13 cellular contexts compared by ENCODE assay signal in genomic region chr1:184684285-184685077, GRCh38.
DNase-seq lines count a peak whose midpoint lies in the region; ATAC-seq and TF ChIP-seq lines count a peak whose summit lies in the region.
"Had no signal": no experiment of that assay in that cellular context is flagged by ENCODE, and none has a peak within 500 bp of the region (broad histone marks: within the 10 kb centered on the region; RNA-seq: fewer than 3 reads in every experiment).

No MANE protein-coding gene starts in this region.

- no peaks in the 10 kb centered on the region for H3K27me3 ChIP-seq in Karpas-422 (ENCODE audit: low read length)
- H3K27me3 ChIP-seq in body of pancreas: no peaks in the 10 kb centered on the region
- no peaks in the 10 kb centered on the region for H3K27me3 ChIP-seq in ascending aorta
- H3K27me3 ChIP-seq: sigmoid colon had no signal

- H3K4me1 ChIP-seq in Karpas-422 (ENCODE audit: low read length): peaks cover 10% of the 10 kb centered on the region
- H3K4me1 ChIP-seq in body of pancreas: no peaks in the 10 kb centered on the region
- peaks cover 0 to 4% of the 10 kb centered on the region in 2 donors for H3K4me1 ChIP-seq in ascending aorta
- H3K4me1 ChIP-seq: sigmoid colon had no signal

- peak overlapping the region; percentile 40 for H3K4me2 ChIP-seq in Karpas-422 (ENCODE audit: low read depth, low read length, poor library complexity, severe bottlenecking)

- H3K4me3 ChIP-seq in Karpas-422 (ENCODE audit: low read length) (no peak overlapping the region), body of pancreas (no peak overlapping the region), ascending aorta (no peak overlapping the region)
- H3K4me3 ChIP-seq: sigmoid colon had no signal

- no peaks in the 10 kb centered on the region for H3K36me3 ChIP-seq in Karpas-422 (ENCODE audit: insufficient read depth, low read length)
- no peaks in the 10 kb centered on the region for H3K36me3 ChIP-seq in body of pancreas (replicated peaks in 1 of 2; ENCODE audit: insufficient read depth in 1 of 2, low read depth in 2 of 2)
- H3K36me3 ChIP-seq in ascending aorta: no peaks in the 10 kb centered on the region
- H3K36me3 ChIP-seq: sigmoid colon had no signal

- no peaks in the 10 kb centered on the region for H3K9me2 ChIP-seq in Karpas-422 (replicated peaks; ENCODE audit: insufficient read depth, low read length)

- H3K27ac ChIP-seq in Karpas-422 (ENCODE audit: low read length): no peak overlapping the region
- H3K27ac ChIP-seq in body of pancreas: no peak overlapping the region
- H3K27ac ChIP-seq in ascending aorta: no peak overlapping the region
- H3K27ac ChIP-seq: sigmoid colon had no signal

- WGBS in body of pancreas, 2 donors: 46 to 51% methylated on average over 9 to 11 of the region's 11 CpGs

- H3K79me2 ChIP-seq in Karpas-422 (ENCODE audit: low read length): no peaks in the 10 kb centered on the region

- no peaks in the 10 kb centered on the region for H4K20me1 ChIP-seq in Karpas-422 (ENCODE audit: insufficient read depth, low read depth, low read length)

- no peak overlapping the region for H3K9ac ChIP-seq in Karpas-422 (ENCODE audit: low read length)

- intact Hi-C loops in body of pancreas (cut with DNase I): loop anchor here (5.0 kb wide), 1 partner anchor 607 kb away; no protein-coding TSS in a partner anchor
- intact Hi-C loops in ascending aorta (cut with DNase I): no loop called here

- TF ChIP-seq CTCF in body of pancreas (IDR thresholded peaks at IDR 0.05): no peak
- no peak for TF ChIP-seq CTCF in ascending aorta (IDR thresholded peaks at IDR 0.05)

- DNase-seq in C1 segment of cervical spinal cord (lab: John Stamatoyannopoulos, UW): peak in 8 of 14 donors; percentile 1 to 59 (median 26)
- no peak for DNase-seq in Karpas-422
- DNase-seq in body of pancreas: peak in 3 of 4 donors; percentile 14 to 28 (median 16)
- peak; percentile 50 for DNase-seq in midbrain (lab: John Stamatoyannopoulos, UW)
- DNase-seq in DMS53 (lab: John Stamatoyannopoulos, UW): no peak
- no peak for DNase-seq in NCI-H2107 treated with DMSO at 0.1 percent for 48 hours (lab: John Stamatoyannopoulos, UW; ENCODE audit: unreplicated experiment)
- no peak for DNase-seq in ascending aorta (ENCODE audit: low spot score in 2 of 2)
- DNase-seq: activated CD8-positive, alpha-beta memory T cell treated with anti-CD3 and anti-CD28 coated beads for 24 hours; activated naive CD4-positive, alpha-beta T cell treated with Interleukin-2 at 50 U/mL for 16 hours; CD4-positive, CD25-positive, alpha-beta regulatory T cell; NCI-H146; sigmoid colon had no signal

- H3K9me3 ChIP-seq in Karpas-422 (ENCODE audit: low read length): no peaks in the 10 kb centered on the region
- no peaks in the 10 kb centered on the region for H3K9me3 ChIP-seq in body of pancreas
- peaks cover 0 to 13% of the 10 kb centered on the region in 2 donors for H3K9me3 ChIP-seq in ascending aorta

- no peak for TF ChIP-seq POLR2A in body of pancreas (IDR thresholded peaks at IDR 0.05)

- ATAC-seq in body of pancreas (no peak), GM18909 (IDR thresholded peaks at IDR 0.05; ENCODE audit: poor library complexity, unreplicated experiment) (no peak)

- H2AFZ ChIP-seq in Karpas-422 (ENCODE audit: low read length): no peak overlapping the region

Comparison
In these comparisons a context has a peak if more than half of its experiments do, and no peak if none do; other contexts are left out.
1. DNase-seq: peak in C1 segment of cervical spinal cord (8 of 14), body of pancreas (3 of 4) and midbrain (single experiment); none in Karpas-422 (single experiment), DMS53 (single experiment), NCI-H2107 treated with DMSO at 0.1 percent for 48 hours (single experiment) and ascending aorta (0 of 2).